8 cellular contexts compared by ENCODE assay signal in genomic region chr7:35694161-35694783, GRCh38. TPM values are rescaled to one million over a fixed set of nuclear protein-coding genes. Genes with fewer than 3 reads are reported as not detected.
DNase-seq lines count a peak whose midpoint lies in the region; ATAC-seq and TF ChIP-seq lines count a peak whose summit lies in the region.

No MANE protein-coding gene starts in this region.

- peak overlapping the region; percentile 96 for H3K4me2 ChIP-seq in osteoblast (ENCODE audit: insufficient read depth, low read length)

- H3K27me3 Mint-ChIP-seq in CD8-positive, alpha-beta memory T cell: no peaks in the 10 kb centered on the region
- no peaks in the 10 kb centered on the region for H3K27me3 Mint-ChIP-seq in activated CD4-positive, alpha-beta T cell treated with anti-CD3 and anti-CD28 coated beads, Interleukin-2, amount 10 ng/mL, durations not matched to agents 7 days and 5 days

- H4K20me1 ChIP-seq in osteoblast (ENCODE audit: insufficient read depth, low read length): peaks cover 22% of the 10 kb centered on the region

- H3K9me3 ChIP-seq in CD8-positive, alpha-beta memory T cell (ENCODE audit: low read length): no peaks in the 10 kb centered on the region
- no peaks in the 10 kb centered on the region for H3K9me3 ChIP-seq in osteoblast (ENCODE audit: low read depth, low read length)

- H3K4me1 Mint-ChIP-seq in CD8-positive, alpha-beta memory T cell: peaks cover 51 to 66% (median 54%) of the 10 kb centered on the region in 3 donors
- H3K4me1 Mint-ChIP-seq in activated CD4-positive, alpha-beta T cell treated with anti-CD3 and anti-CD28 coated beads, Interleukin-2, amount 10 ng/mL, durations not matched to agents 7 days and 5 days: peaks cover 48% of the 10 kb centered on the region

- DNase-seq in CD8-positive, alpha-beta memory T cell: no peak
- DNase-seq in activated CD4-positive, alpha-beta T cell treated with anti-CD3 and anti-CD28 coated beads, Interleukin-2, amount 10 ng/mL, durations not matched to agents 7 days and 5 days: no peak
- DNase-seq in fibroblast of pulmonary artery (ENCODE audit: low read depth) (no peak), osteoblast (ENCODE audit: insufficient read length, low spot score, missing footprints) (peak; percentile 61), 8988T (no peak), GF-D8 (lab: John Stamatoyannopoulos, UW) (no peak)

- peak overlapping the region; percentile 98 for H3K27ac ChIP-seq in CD8-positive, alpha-beta memory T cell (ENCODE audit: low read depth, low read length)
- peak overlapping the region; percentile 93 for H3K27ac ChIP-seq in osteoblast (ENCODE audit: low read depth, low read length)

- peak overlapping the region; percentile 98 for H3K4me3 ChIP-seq in CD8-positive, alpha-beta memory T cell (ENCODE audit: low read length)
- peak overlapping the region; percentile 94 for H3K4me3 ChIP-seq in fibroblast of pulmonary artery (replicated peaks; ENCODE audit: low read depth, low read length)
- H3K4me3 ChIP-seq in osteoblast (ENCODE audit: insufficient read depth, low read length): peak overlapping the region; percentile 87

- H3K36me3 Mint-ChIP-seq in CD8-positive, alpha-beta memory T cell: peaks cover 0 to 45% (median 4%) of the 10 kb centered on the region in 3 donors
- peaks cover 49% of the 10 kb centered on the region for H3K36me3 Mint-ChIP-seq in activated CD4-positive, alpha-beta T cell treated with anti-CD3 and anti-CD28 coated beads, Interleukin-2, amount 10 ng/mL, durations not matched to agents 7 days and 5 days (ENCODE audit: low read depth)

- ATAC-seq in GM21360 (IDR thresholded peaks at IDR 0.05; ENCODE audit: unreplicated experiment) (peak; percentile 8), HG03571 (IDR thresholded peaks at IDR 0.05; ENCODE audit: unreplicated experiment) (peak; percentile 14)

- POLR2A ChIA-PET in CD8-positive, alpha-beta memory T cell (lab: Charles Lee): interaction anchor here (0.5 to 4.9 kb wide), 9 partner anchors 23 to 1755 kb away, joined by 3 to 62 read pairs (median 6); partner anchors contain the start of genes ELMO1 and SEPTIN7
- POLR2A ChIA-PET in activated CD4-positive, alpha-beta T cell treated with anti-CD3 and anti-CD28 coated beads, Interleukin-2, amount 10 ng/mL, durations not matched to agents 7 days and 5 days (lab: Charles Lee): interaction anchor here (1.5 kb wide), 1 partner anchor 106 kb away, joined by 5 read pairs; the partner anchor contains the start of gene SEPTIN7

- TF ChIP-seq CTCF in fibroblast of pulmonary artery (IDR thresholded peaks at IDR 0.05; ENCODE audit: low read length, missing control alignments) (no peak), osteoblast (IDR thresholded peaks at IDR 0.05; ENCODE audit: extremely low read depth, low read depth, low read length) (no peak)

- peak overlapping the region; percentile 92 to 99 (median 98) for H3K27ac Mint-ChIP-seq in CD8-positive, alpha-beta memory T cell
- H3K27ac Mint-ChIP-seq in activated CD4-positive, alpha-beta T cell treated with anti-CD3 and anti-CD28 coated beads, Interleukin-2, amount 10 ng/mL, durations not matched to agents 7 days and 5 days: peak overlapping the region; percentile 91

- H2AFZ ChIP-seq in osteoblast (ENCODE audit: low read length): peak overlapping the region; percentile 86

- H3K9me3 Mint-ChIP-seq in CD8-positive, alpha-beta memory T cell: no peaks in the 10 kb centered on the region
- no peaks in the 10 kb centered on the region for H3K9me3 Mint-ChIP-seq in activated CD4-positive, alpha-beta T cell treated with anti-CD3 and anti-CD28 coated beads, Interleukin-2, amount 10 ng/mL, durations not matched to agents 7 days and 5 days

- H3K4me1 ChIP-seq in CD8-positive, alpha-beta memory T cell (ENCODE audit: insufficient read depth, low read length): peaks cover 28% of the 10 kb centered on the region
- peaks cover 34% of the 10 kb centered on the region for H3K4me1 ChIP-seq in osteoblast (ENCODE audit: insufficient read depth, low read length)

- H3K36me3 ChIP-seq in CD8-positive, alpha-beta memory T cell (ENCODE audit: insufficient read depth, low read length): no peaks in the 10 kb centered on the region
- H3K36me3 ChIP-seq in osteoblast (ENCODE audit: insufficient read depth, low read length): peaks cover 6% of the 10 kb centered on the region

- no peaks in the 10 kb centered on the region for H3K27me3 ChIP-seq in CD8-positive, alpha-beta memory T cell (ENCODE audit: insufficient read depth, low read length, poor library complexity, severe bottlenecking)
- H3K27me3 ChIP-seq in osteoblast (ENCODE audit: insufficient read depth, low read length): no peaks in the 10 kb centered on the region

- peak overlapping the region; percentile 86 to 98 (median 90) for H3K4me3 Mint-ChIP-seq in CD8-positive, alpha-beta memory T cell
- H3K4me3 Mint-ChIP-seq in activated CD4-positive, alpha-beta T cell treated with anti-CD3 and anti-CD28 coated beads, Interleukin-2, amount 10 ng/mL, durations not matched to agents 7 days and 5 days: peak overlapping the region; percentile 77

- CTCF ChIA-PET in CD8-positive, alpha-beta memory T cell (lab: Charles Lee): interaction anchor here (0.7 to 4.4 kb wide), 12 partner anchors 10 to 216 kb away, joined by 3 to 15 read pairs (median 4); partner anchors contain the start of gene SEPTIN7
- CTCF ChIA-PET in activated CD4-positive, alpha-beta T cell treated with anti-CD3 and anti-CD28 coated beads, Interleukin-2, amount 10 ng/mL, durations not matched to agents 7 days and 5 days (lab: Charles Lee): interaction anchor here (1.6 to 5.5 kb wide), 3 partner anchors 15 to 33 kb away, joined by 4 to 70 read pairs (median 6); no protein-coding TSS in a partner anchor

- H3K79me2 ChIP-seq in osteoblast (ENCODE audit: insufficient read depth, low read length): peaks cover 59% of the 10 kb centered on the region

RNA-seq across cellular contexts. Expression of gene HERPUD2, which starts 0.7 kb away (rescaled TPM):
- 10 to 100 TPM; 31.3 to 34.1 TPM for total RNA-seq in CD8-positive, alpha-beta memory T cell
- polyA plus RNA-seq in CD8-positive, alpha-beta memory T cell: 121 TPM
- total RNA-seq in activated CD4-positive, alpha-beta T cell treated with anti-CD3 and anti-CD28 coated beads, Interleukin-2, amount 10 ng/mL, durations not matched to agents 7 days and 5 days: 10 to 100 TPM; 40.6 to 45.9 TPM
- total RNA-seq in osteoblast: 26.8 and 32.9 TPM in 2 replicates
